22 cellular contexts compared by ENCODE assay signal in the genomic region with DNA sequence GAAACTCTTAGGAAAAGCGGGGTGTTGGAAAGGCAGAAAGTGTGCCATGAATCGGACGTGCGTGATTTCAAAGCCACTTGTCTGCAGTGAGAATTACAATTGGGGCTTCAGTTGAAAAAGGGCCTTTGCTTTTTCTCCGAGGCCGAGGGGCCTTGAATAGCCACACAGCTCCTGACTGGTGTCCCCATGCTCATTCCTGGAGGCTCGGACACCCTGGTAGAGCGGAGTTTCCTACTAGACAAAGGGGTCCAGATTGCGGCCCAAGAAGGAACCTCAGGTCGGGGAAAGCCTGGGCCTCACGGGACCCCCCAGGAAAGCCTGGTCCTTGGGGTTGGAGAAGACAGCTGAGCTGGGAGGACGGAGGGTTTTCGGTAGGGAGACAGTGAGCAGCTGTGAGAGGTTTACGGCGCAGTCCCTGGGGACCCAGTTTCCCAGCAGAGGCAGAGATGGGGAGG. TPM values are rescaled to one million over a fixed set of nuclear protein-coding genes. Genes with fewer than 3 reads are reported as not detected.
DNase-seq lines count a peak whose midpoint lies in the region; ATAC-seq and TF ChIP-seq lines count a peak whose summit lies in the region.
"Had no signal": no experiment of that assay in that cellular context is flagged by ENCODE, and none has a peak within 500 bp of the region (broad histone marks: within the 10 kb centered on the region; RNA-seq: fewer than 3 reads in every experiment).

No MANE protein-coding gene starts in this region.

- H3K4me1 Mint-ChIP-seq in type B pancreatic cell (ENCODE audit: unreplicated experiment): peaks cover 8% of the 10 kb centered on the region

- H3K36me3 ChIP-seq in RWPE2 (ENCODE audit: low read depth): no peaks in the 10 kb centered on the region
- H3K36me3 ChIP-seq in esophagus squamous epithelium: no peaks in the 10 kb centered on the region

- TF ChIP-seq CTCF in RWPE2 (IDR thresholded peaks at IDR 0.05; ENCODE audit: poor library complexity, severe bottlenecking) (no peak), type B pancreatic cell (conservative IDR thresholded peaks at IDR 0.05) (no peak), esophagus squamous epithelium (IDR thresholded peaks at IDR 0.05) (no peak)

- H3K27me3 ChIP-seq in RWPE2 (ENCODE audit: insufficient read depth, poor library complexity, severe bottlenecking): peaks cover 50% of the 10 kb centered on the region
- peaks cover 12 to 75% (median 17%) of the 10 kb centered on the region in 4 donors for H3K27me3 ChIP-seq in esophagus squamous epithelium

- H3K4me3 ChIP-seq in RWPE2 (ENCODE audit: severe bottlenecking) (no peak overlapping the region), esophagus squamous epithelium (no peak overlapping the region)
- H3K4me3 ChIP-seq: smooth muscle cell had no signal

- 12 to 13% methylated on average over 10 to 12 of the region's 15 CpGs for WGBS in esophagus squamous epithelium, 2 donors

- H3K4me1 ChIP-seq in RWPE2 (ENCODE audit: insufficient read depth, poor library complexity, severe bottlenecking) (no peaks in the 10 kb centered on the region), esophagus squamous epithelium (peaks cover 0 to 21% (median 0%) of the 10 kb centered on the region in 3 donors)

- H3K9me3 ChIP-seq in RWPE2 (ENCODE audit: severe bottlenecking) (no peaks in the 10 kb centered on the region), esophagus squamous epithelium (no peaks in the 10 kb centered on the region)

- peak overlapping the region; percentile 12 for H3K4me3 Mint-ChIP-seq in type B pancreatic cell
- H3K4me3 Mint-ChIP-seq: activated naive CD8-positive, alpha-beta T cell had no signal

- DNase-seq in EL (peak; percentile 43), RWPE2 (ENCODE audit: low spot score) (no peak), mesenteric fat pad (ENCODE audit: low spot score) (peak; percentile 74), type B pancreatic cell (ENCODE audit: extremely low spot score, unreplicated experiment) (no peak), caudate nucleus (lab: John Stamatoyannopoulos, UW) (no peak), NCI-H510A treated with DMSO at 0.1 percent for 48 hours (lab: John Stamatoyannopoulos, UW) (no peak), esophagus squamous epithelium (lab: John Stamatoyannopoulos, UW) (no peak)
- DNase-seq: activated CD4-positive, alpha-beta T cell treated with anti-CD3 and anti-CD28 coated beads, Interleukin-2, amount 50 U/mL, for 4 hours; activated CD8-positive, alpha-beta memory T cell treated with anti-CD3 and anti-CD28 coated beads, Interleukin-2, amount 50 U/mL, for 4 hours; dermis blood vessel endothelial cell; DMS53; GOT3; KG1; NCI-H1694 treated with DMSO at 0.1 percent for 48 hours; NCI-H69; occipital lobe; stimulated activated naive CD4-positive, alpha-beta T cell had no signal

- no peaks in the 10 kb centered on the region for H3K9me3 Mint-ChIP-seq in type B pancreatic cell

- intact Hi-C loops in esophagus squamous epithelium (cut with DNase I): no loop called here

- ATAC-seq in RWPE2 (ENCODE audit: low read depth): 0 out of 3 replicates have a peak, but pooled peaks have one; percentile 16

- H3K27me3 Mint-ChIP-seq in type B pancreatic cell: peaks cover 93% of the 10 kb centered on the region

- no peaks in the 10 kb centered on the region for H3K36me3 Mint-ChIP-seq in type B pancreatic cell
- H3K36me3 Mint-ChIP-seq: activated naive CD8-positive, alpha-beta T cell had no signal

- H3K27ac Mint-ChIP-seq in type B pancreatic cell: no peak overlapping the region
- H3K27ac Mint-ChIP-seq: activated naive CD8-positive, alpha-beta T cell had no signal

- no peak for TF ChIP-seq POLR2A in esophagus squamous epithelium (IDR thresholded peaks at IDR 0.05)

- H3K27ac ChIP-seq in RWPE2 (ENCODE audit: poor library complexity, severe bottlenecking): no peak overlapping the region
- H3K27ac ChIP-seq in caudate nucleus (ENCODE audit: low read depth, low read length): no peak overlapping the region
- H3K27ac ChIP-seq in esophagus squamous epithelium: no peak overlapping the region

RNA-seq across cellular contexts. Expression of a gene that starts 3.1 kb away (rescaled TPM):
- total RNA-seq in mesenteric fat pad: 0.10 TPM
- total RNA-seq in type B pancreatic cell (ENCODE audit: low replicate concordance): not detected in 2 replicates
- under 1 TPM in 1 of 4 donors, not detected in 3; 0.19 TPM for total RNA-seq in esophagus squamous epithelium
- total RNA-seq: aorta, dermis blood vessel endothelial cell, glomerular endothelial cell, myocyte, smooth muscle cell had no signal

Comparison
In these comparisons a context has a peak if more than half of its experiments do, and no peak if none do; other contexts are left out.
1. DNase-seq: peak in EL (single experiment) and mesenteric fat pad (single experiment); none in RWPE2 (single experiment), type B pancreatic cell (single experiment), caudate nucleus (0 of 61), NCI-H510A treated with DMSO at 0.1 percent for 48 hours (single experiment) and esophagus squamous epithelium (single experiment).